12 cellular contexts compared by ENCODE assay signal in genomic region chr19:58059681-58060080, GRCh38. TPM values are rescaled to one million over a fixed set of nuclear protein-coding genes. Genes with fewer than 3 reads are reported as not detected.
DNase-seq lines count a peak whose midpoint lies in the region; TF ChIP-seq lines count a peak whose summit lies in the region.
"Had no signal": no experiment of that assay in that cellular context is flagged by ENCODE, and none has a peak within 500 bp of the region (broad histone marks: within the 10 kb centered on the region; RNA-seq: fewer than 3 reads in every experiment).

No MANE protein-coding gene starts in this region.

- H4K91ac ChIP-seq in neuronal stem cell (ENCODE audit: low read depth, low read length, poor library complexity): peak overlapping the region; percentile 76

- H3K14ac ChIP-seq in neuronal stem cell (ENCODE audit: low read length): peak overlapping the region; percentile 85

- peak overlapping the region; percentile 50 for H3K23ac ChIP-seq in neuronal stem cell (ENCODE audit: low read depth, low read length, poor library complexity)

- peak overlapping the region; percentile 91 for H3K4ac ChIP-seq in neuronal stem cell (ENCODE audit: low read length)

- H3K9me3 ChIP-seq in neuronal stem cell (replicated peaks in 1 of 2; ENCODE audit: control insufficient read depth in 2 of 2, insufficient read depth in 1 of 2, low read depth in 1 of 2, low read length in 2 of 2): peaks cover 25 to 68% of the 10 kb centered on the region in 2 donors

- no CpG with 5 or more reads among the region's 29 CpGs for WGBS in neuronal stem cell (ENCODE audit: extremely low coverage in 2 of 2, insufficient read length in 2 of 2, insufficient replicate concordance in 1 of 2), 2 donors

- TF ChIP-seq CTCF in VCaP (conservative IDR thresholded peaks at IDR 0.05) (no peak), fibroblast of the aortic adventitia (IDR thresholded peaks at IDR 0.05; ENCODE audit: insufficient read depth, low read length) (no peak)

- peak overlapping the region; percentile 77 for H3K4me3 ChIP-seq in ACC112 (ENCODE audit: low read depth, low read length)
- H3K4me3 ChIP-seq in fibroblast of the aortic adventitia (ENCODE audit: low read depth, low read length): peak overlapping the region; percentile 58
- peak overlapping the region; percentile 36 to 79 for H3K4me3 ChIP-seq in neuronal stem cell (ENCODE audit: low read length in 2 of 2)

- H3K79me1 ChIP-seq in neuronal stem cell (ENCODE audit: low read depth, low read length): peaks cover 5% of the 10 kb centered on the region

- H3K27ac ChIP-seq in ACC112 (ENCODE audit: low read depth, low read length): peak overlapping the region; percentile 60; the same call in 1 of the 2 replicates
- H3K27ac ChIP-seq in VCaP: peak overlapping the region; percentile 88
- peak overlapping the region; percentile 64 for H3K27ac ChIP-seq in neuronal stem cell (replicated peaks; ENCODE audit: low read length)

- H2BK12ac ChIP-seq in neuronal stem cell (ENCODE audit: low read length): peak overlapping the region; percentile 33

- H3K4me1 ChIP-seq in ACC112 (ENCODE audit: control insufficient read depth, insufficient read depth, low read length, unreplicated experiment): no peaks in the 10 kb centered on the region
- H3K4me1 ChIP-seq in neuronal stem cell (ENCODE audit: control insufficient read depth in 2 of 2, insufficient read depth in 1 of 2, low read depth in 1 of 2, low read length in 2 of 2): peaks cover 0 to 4% of the 10 kb centered on the region in 2 donors

- no peaks in the 10 kb centered on the region for H3K79me2 ChIP-seq in ACC112 (ENCODE audit: control insufficient read depth, insufficient read depth, low read length, unreplicated experiment)

- peak overlapping the region; percentile 95 for H3K18ac ChIP-seq in neuronal stem cell (ENCODE audit: low read length)

- H2AFZ ChIP-seq in ACC112 (ENCODE audit: low read length, unreplicated experiment) (peak overlapping the region; percentile 29), neuronal stem cell (ENCODE audit: low read length) (peak overlapping the region; percentile 91)

- H3K27me3 ChIP-seq in ACC112 (ENCODE audit: insufficient read depth, low read length) (no peaks in the 10 kb centered on the region), neuronal stem cell (ENCODE audit: control insufficient read depth in 3 of 3, insufficient read depth in 3 of 3, low read depth in 1 of 3, low read length in 3 of 3) (no peaks in the 10 kb centered on the region)

- H2AK5ac ChIP-seq in neuronal stem cell (ENCODE audit: low read depth, low read length): peak overlapping the region; percentile 99

- H3K9ac ChIP-seq in neuronal stem cell (ENCODE audit: low read depth, low read length, poor library complexity): peak overlapping the region; percentile 76

- H3K36me3 ChIP-seq in ACC112 (ENCODE audit: insufficient read depth, low read length): no peaks in the 10 kb centered on the region
- H3K36me3 ChIP-seq in neuronal stem cell (replicated peaks in 1 of 2; ENCODE audit: control insufficient read depth in 2 of 2, insufficient read depth in 2 of 2, low read length in 2 of 2): peaks cover 0 to 3% of the 10 kb centered on the region in 2 donors

- H3K4me2 ChIP-seq in neuronal stem cell (ENCODE audit: insufficient read depth, low read length, poor library complexity, severe bottlenecking): peak overlapping the region; percentile 48

- H2BK120ac ChIP-seq in neuronal stem cell (ENCODE audit: low read depth, low read length): no peak overlapping the region

- H2BK15ac ChIP-seq in neuronal stem cell (ENCODE audit: low read length): peak overlapping the region; percentile 97

- H2BK5ac ChIP-seq in neuronal stem cell (ENCODE audit: low read length): peak overlapping the region; percentile 83

- peak overlapping the region; percentile 83 for H4K8ac ChIP-seq in neuronal stem cell (ENCODE audit: low read depth, low read length)

- DNase-seq in fibroblast of the aortic adventitia (ENCODE audit: low read depth) (no peak), neuronal stem cell (ENCODE audit: low spot score) (no peak), RKO (ENCODE audit: low spot score) (no peak), NCI-H1694 (lab: John Stamatoyannopoulos, UW) (no peak), NCI-H1105 (lab: John Stamatoyannopoulos, UW) (no peak)
- DNase-seq in stimulated activated CD8-positive, alpha-beta memory T cell treated with anti-CD3 and anti-CD28 coated beads, Interleukin-4, amount 100 ng/mL, for 48 hours: no peak
- DNase-seq: HCEC 1CT had no signal

RNA-seq across cellular contexts. Expression of gene ZNF135, which starts 0.6 kb away (rescaled TPM):
- total RNA-seq in fibroblast of the aortic adventitia (ENCODE audit: low replicate concordance): 2.2 and 4.3 TPM in 2 replicates
- 4.0 TPM for polyA plus RNA-seq in neuronal stem cell (2013, experiment 1 of 2)
- 4.1 TPM for polyA plus RNA-seq in neuronal stem cell (2013, experiment 2 of 2)

RNA-seq across cellular contexts. Expression of gene ZSCAN1, which starts 25.9 kb away (rescaled TPM):
- not detected in 2 replicates for total RNA-seq in fibroblast of the aortic adventitia (ENCODE audit: low replicate concordance)
- polyA plus RNA-seq in neuronal stem cell (2013, experiment 1 of 2): 13.3 TPM
- polyA plus RNA-seq in neuronal stem cell (2013, experiment 2 of 2): 13.9 TPM
- total RNA-seq: Daoy; LHCN-M2; T-helper 1 cell treated with Interleukin-12 subunit alpha and Interleukin-12 subunit beta and Interleukin-4 antibody, amounts not matched to agents 30 ng/mL and 1 ng/mL, for 36 hours had no signal

RNA-seq across cellular contexts. Expression of gene ZSCAN18, which starts 38.4 kb away (rescaled TPM):
- 7.6 and 50.7 TPM in 2 replicates for total RNA-seq in fibroblast of the aortic adventitia (ENCODE audit: low replicate concordance)
- 86.6 TPM for polyA plus RNA-seq in neuronal stem cell (2013, experiment 1 of 2)
- 88.6 TPM for polyA plus RNA-seq in neuronal stem cell (2013, experiment 2 of 2)

RNA-seq across cellular contexts. Expression of gene ZNF606, which starts 57.1 kb away (rescaled TPM):
- total RNA-seq in fibroblast of the aortic adventitia (ENCODE audit: low replicate concordance): 17.9 and 33.8 TPM in 2 replicates
- polyA plus RNA-seq in neuronal stem cell (2013, experiment 1 of 2): 24.8 TPM
- 24.2 TPM for polyA plus RNA-seq in neuronal stem cell (2013, experiment 2 of 2)
